ENCODE assay signal across 23 cellular contexts in the genomic region with DNA sequence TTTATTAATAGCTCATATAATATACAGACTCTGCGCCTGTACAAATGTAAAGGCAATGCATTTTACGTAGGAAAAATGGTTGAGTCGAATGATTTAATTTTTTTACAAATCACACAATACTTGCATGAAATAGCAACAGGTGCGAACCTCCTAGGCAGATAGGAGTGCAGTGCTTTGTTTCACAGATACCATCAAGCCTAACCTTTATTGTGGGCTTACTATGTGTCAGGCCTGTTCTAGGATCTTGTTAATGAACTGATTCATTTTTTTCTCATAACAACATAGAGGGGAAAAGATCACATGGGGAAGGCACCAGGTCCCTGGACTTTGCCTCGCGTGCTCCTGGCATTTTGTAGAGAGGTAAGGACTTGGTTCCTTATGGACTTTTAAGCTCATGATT.
DNase-seq lines count a peak whose midpoint lies in the region; ATAC-seq and TF ChIP-seq lines count a peak whose summit lies in the region.
"Had no signal": no experiment of that assay in that cellular context is flagged by ENCODE, and none has a peak within 500 bp of the region (broad histone marks: within the 10 kb centered on the region; RNA-seq: fewer than 3 reads in every experiment).

No MANE protein-coding gene starts in this region.

- no peaks in the 10 kb centered on the region for H3K9me3 Mint-ChIP-seq in activated T-cell treated with anti-CD3 and anti-CD28 coated beads, Interleukin-2, amount 50 U/mL, for 24 hours
- H3K9me3 Mint-ChIP-seq in CD4-positive, alpha-beta T cell = no peaks in the 10 kb centered on the region
- no peaks in the 10 kb centered on the region for H3K9me3 Mint-ChIP-seq in T-cell
- H3K9me3 Mint-ChIP-seq in stimulated activated memory B cell treated with anti-CD40 and anti-IgM and Interleukin-4, amounts not matched to agents 10 μg/mL and 1 μg/mL and 100 μg/mL, for 72 hours = no peaks in the 10 kb centered on the region

- peaks cover 72% of the 10 kb centered on the region for H3K4me1 Mint-ChIP-seq in activated T-cell treated with anti-CD3 and anti-CD28 coated beads, Interleukin-2, amount 50 U/mL, for 24 hours (ENCODE audit: low read depth)
- H3K4me1 Mint-ChIP-seq in CD4-positive, alpha-beta T cell (ENCODE audit: low read depth) = peaks cover 71% of the 10 kb centered on the region
- H3K4me1 Mint-ChIP-seq in T-cell = peaks cover 61 to 77% (median 75%) of the 10 kb centered on the region in 3 donors
- peaks cover 73% of the 10 kb centered on the region for H3K4me1 Mint-ChIP-seq in stimulated activated memory B cell treated with anti-CD40 and anti-IgM and Interleukin-4, amounts not matched to agents 10 μg/mL and 1 μg/mL and 100 μg/mL, for 72 hours

- intact Hi-C loops in CD4-positive, alpha-beta T cell (cut with DNase I, micrococcal nuclease) = no loop called here

- H3K27me3 Mint-ChIP-seq in activated T-cell treated with anti-CD3 and anti-CD28 coated beads, Interleukin-2, amount 50 U/mL, for 24 hours = no peaks in the 10 kb centered on the region
- H3K27me3 Mint-ChIP-seq in CD4-positive, alpha-beta T cell = no peaks in the 10 kb centered on the region
- no peaks in the 10 kb centered on the region for H3K27me3 Mint-ChIP-seq in T-cell
- no peaks in the 10 kb centered on the region for H3K27me3 Mint-ChIP-seq in stimulated activated memory B cell treated with anti-CD40 and anti-IgM and Interleukin-4, amounts not matched to agents 10 μg/mL and 1 μg/mL and 100 μg/mL, for 72 hours

- TF ChIP-seq CTCF in CD4-positive, alpha-beta T cell (IDR thresholded peaks at IDR 0.05) = no peak
- no peak for TF ChIP-seq CTCF in WERI-Rb-1 (IDR thresholded peaks at IDR 0.05; ENCODE audit: low read depth, low read length)

- no peak for ATAC-seq in CD4-positive, alpha-beta T cell (ENCODE audit: poor library complexity)
- ATAC-seq in T-cell (replicated peaks in 1 of 4) = no peak
- no peak for ATAC-seq in stimulated activated memory B cell treated with anti-CD40 and anti-IgM and Interleukin-4, amounts not matched to agents 10 μg/mL and 1 μg/mL and 100 μg/mL, for 72 hours
- ATAC-seq: A549 had no signal

- H3K27ac ChIP-seq in CD4-positive, alpha-beta T cell (ENCODE audit: low read depth, low read length) = no peak overlapping the region
- H3K27ac ChIP-seq in WERI-Rb-1 = no peak overlapping the region
- H3K27ac ChIP-seq: A549; BLaER1 treated with 17β-estradiol and CSF1 and Interleukin-3, amounts not matched to agents 10 nM and 100 nM had no signal

- H3K9me3 ChIP-seq in CD4-positive, alpha-beta T cell (ENCODE audit: control insufficient read depth, low read length) = no peaks in the 10 kb centered on the region
- no peaks in the 10 kb centered on the region for H3K9me3 ChIP-seq in WERI-Rb-1 (ENCODE audit: severe bottlenecking)
- H3K9me3 ChIP-seq: A549; BLaER1 treated with 17β-estradiol and CSF1 and Interleukin-3, amounts not matched to agents 10 nM and 100 nM had no signal

- H3K4me3 ChIP-seq in WERI-Rb-1 (ENCODE audit: low read depth, low read length) = no peak overlapping the region
- H3K4me3 ChIP-seq: A549; BLaER1 treated with 17β-estradiol and CSF1 and Interleukin-3, amounts not matched to agents 10 nM and 100 nM; SK-N-MC had no signal

- CTCF ChIA-PET in CD4-positive, alpha-beta T cell (lab: Charles Lee) = interaction anchor here (1.0 to 1.3 kb wide), 2 partner anchors 11 to 16 kb away, joined by 3 read pairs; no protein-coding TSS in a partner anchor
- CTCF ChIA-PET in T-cell (lab: Charles Lee) = interaction anchor here (0.6 to 1.1 kb wide), 2 partner anchors 67 kb away, joined by 3 to 4 read pairs; no protein-coding TSS in a partner anchor

- no peak for DNase-seq in activated T-cell treated with anti-CD3 and anti-CD28 coated beads, Interleukin-2, amount 50 U/mL, for 24 hours
- DNase-seq in activated T-cell treated with anti-CD3 and anti-CD28 coated beads, Interleukin-2, amount 50 U/mL, for 48 hours = no peak
- no peak for DNase-seq in CD4-positive, alpha-beta T cell
- DNase-seq in T-cell (no peak), NCI-H2196 treated with DMSO at 0.1 percent for 48 hours (lab: John Stamatoyannopoulos, UW; ENCODE audit: unreplicated experiment) (no peak), WERI-Rb-1 (no peak), NCI-H187 (lab: John Stamatoyannopoulos, UW) (no peak)
- DNase-seq: COR-L47, DMS 273 treated with DMSO at 0.1 percent for 48 hours, H7, IMR-90, Kasumi-1, MM.1S, NCI-H1092, NCI-H2081 treated with DMSO at 0.1 percent for 48 hours, NCI-H2227 treated with DMSO at 0.1 percent for 48 hours, NCI-H510A treated with DMSO at 0.1 percent for 48 hours, NCI-H774, Right ventricle myocardium superior had no signal

- no peaks in the 10 kb centered on the region for H3K36me3 ChIP-seq in WERI-Rb-1

- POLR2A ChIA-PET in CD4-positive, alpha-beta T cell (lab: Charles Lee) = interaction anchor here (0.9 to 1.3 kb wide), 4 partner anchors 9 to 140 kb away, joined by 3 to 5 read pairs (median 4); no protein-coding TSS in a partner anchor
- POLR2A ChIA-PET in T-cell (lab: Charles Lee) = interaction anchor here (0.5 to 0.7 kb wide), 2 partner anchors 10 to 522 kb away, joined by 3 to 4 read pairs; no protein-coding TSS in a partner anchor

- peak overlapping the region; percentile 78 for H3K27ac Mint-ChIP-seq in activated T-cell treated with anti-CD3 and anti-CD28 coated beads, Interleukin-2, amount 50 U/mL, for 24 hours
- peak overlapping the region; percentile 75 for H3K27ac Mint-ChIP-seq in CD4-positive, alpha-beta T cell
- H3K27ac Mint-ChIP-seq in T-cell = peak overlapping the region; percentile 72 to 77
- peak overlapping the region; percentile 82 for H3K27ac Mint-ChIP-seq in stimulated activated memory B cell treated with anti-CD40 and anti-IgM and Interleukin-4, amounts not matched to agents 10 μg/mL and 1 μg/mL and 100 μg/mL, for 72 hours

- no peaks in the 10 kb centered on the region for H3K27me3 ChIP-seq in CD4-positive, alpha-beta T cell (ENCODE audit: control insufficient read depth, insufficient read depth, low read length)
- peaks cover 9% of the 10 kb centered on the region for H3K27me3 ChIP-seq in WERI-Rb-1 (ENCODE audit: insufficient read depth, low read depth, severe bottlenecking)
- H3K27me3 ChIP-seq: BLaER1 treated with 17β-estradiol and CSF1 and Interleukin-3, amounts not matched to agents 10 nM and 100 nM had no signal

- no peak overlapping the region for H3K4me3 Mint-ChIP-seq in activated T-cell treated with anti-CD3 and anti-CD28 coated beads, Interleukin-2, amount 50 U/mL, for 24 hours
- H3K4me3 Mint-ChIP-seq in CD4-positive, alpha-beta T cell = no peak overlapping the region
- no peak overlapping the region for H3K4me3 Mint-ChIP-seq in T-cell
- H3K4me3 Mint-ChIP-seq in stimulated activated memory B cell treated with anti-CD40 and anti-IgM and Interleukin-4, amounts not matched to agents 10 μg/mL and 1 μg/mL and 100 μg/mL, for 72 hours = no peak overlapping the region

- H3K36me3 Mint-ChIP-seq in activated T-cell treated with anti-CD3 and anti-CD28 coated beads, Interleukin-2, amount 50 U/mL, for 24 hours (ENCODE audit: low read depth) = no peaks in the 10 kb centered on the region
- H3K36me3 Mint-ChIP-seq in CD4-positive, alpha-beta T cell (ENCODE audit: low read depth) = no peaks in the 10 kb centered on the region
- no peaks in the 10 kb centered on the region for H3K36me3 Mint-ChIP-seq in T-cell
- peaks cover 13% of the 10 kb centered on the region for H3K36me3 Mint-ChIP-seq in stimulated activated memory B cell treated with anti-CD40 and anti-IgM and Interleukin-4, amounts not matched to agents 10 μg/mL and 1 μg/mL and 100 μg/mL, for 72 hours
